ENCODE assay signal across 1 cellular context in the genomic region with DNA sequence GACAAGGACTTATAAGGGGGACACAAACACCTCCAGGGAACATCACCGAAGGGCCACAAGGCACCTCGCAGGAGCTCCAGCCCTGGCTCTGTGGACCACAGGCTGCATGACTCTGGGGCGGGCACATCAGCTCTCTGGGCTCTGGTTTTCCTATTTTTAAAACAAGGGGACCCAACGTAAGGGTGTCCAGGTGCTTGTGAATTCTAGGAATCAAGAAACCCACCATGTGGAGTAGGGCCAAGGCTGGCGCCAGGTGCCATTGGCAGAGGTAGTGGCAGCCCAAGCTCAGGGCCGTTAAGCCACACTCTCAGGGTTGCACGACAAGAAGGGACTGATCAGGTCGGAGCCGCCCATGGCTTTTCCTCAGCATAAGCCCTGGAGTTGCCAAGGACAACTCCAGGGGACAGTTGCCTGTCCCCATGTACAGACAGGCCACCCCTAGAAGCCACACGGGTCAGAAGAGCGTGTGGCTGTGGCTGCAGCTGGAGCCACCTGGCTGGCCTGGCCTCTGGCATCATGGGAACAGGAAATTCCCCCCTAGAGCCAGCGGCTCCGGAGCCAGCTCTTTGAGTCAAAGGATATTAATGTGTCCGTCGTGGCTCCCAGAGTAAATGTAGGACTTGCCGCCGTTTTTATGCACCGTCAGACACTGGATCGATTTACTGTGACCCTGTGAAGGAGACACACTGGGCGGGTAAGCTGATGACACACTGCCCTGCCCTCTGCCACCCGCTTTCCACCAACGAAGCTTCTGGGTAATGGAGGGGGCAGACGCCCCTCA.
TF ChIP-seq lines count a peak whose summit lies in the region.

No MANE protein-coding gene starts in this region.

TF ChIP-seq in H1, 55 proteins besides CTCF, POLR2A, EP300 and RAD21 (continued from another document):
- TF ChIP-seq, protein P1, sequence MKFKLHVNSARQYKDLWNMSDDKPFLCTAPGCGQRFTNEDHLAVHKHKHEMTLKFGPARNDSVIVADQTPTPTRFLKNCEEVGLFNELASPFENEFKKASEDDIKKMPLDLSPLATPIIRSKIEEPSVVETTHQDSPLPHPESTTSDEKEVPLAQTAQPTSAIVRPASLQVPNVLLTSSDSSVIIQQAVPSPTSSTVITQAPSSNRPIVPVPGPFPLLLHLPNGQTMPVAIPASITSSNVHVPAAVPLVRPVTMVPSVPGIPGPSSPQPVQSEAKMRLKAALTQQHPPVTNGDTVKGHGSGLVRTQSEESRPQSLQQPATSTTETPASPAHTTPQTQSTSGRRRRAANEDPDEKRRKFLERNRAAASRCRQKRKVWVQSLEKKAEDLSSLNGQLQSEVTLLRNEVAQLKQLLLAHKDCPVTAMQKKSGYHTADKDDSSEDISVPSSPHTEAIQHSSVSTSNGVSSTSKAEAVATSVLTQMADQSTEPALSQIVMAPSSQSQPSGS (IDR thresholded peaks at IDR 0.05; ENCODE audit: low read length): no peak
- no peak for TF ChIP-seq CHD2 (IDR thresholded peaks at IDR 0.05; ENCODE audit: low read length)
